In the genomic region with DNA sequence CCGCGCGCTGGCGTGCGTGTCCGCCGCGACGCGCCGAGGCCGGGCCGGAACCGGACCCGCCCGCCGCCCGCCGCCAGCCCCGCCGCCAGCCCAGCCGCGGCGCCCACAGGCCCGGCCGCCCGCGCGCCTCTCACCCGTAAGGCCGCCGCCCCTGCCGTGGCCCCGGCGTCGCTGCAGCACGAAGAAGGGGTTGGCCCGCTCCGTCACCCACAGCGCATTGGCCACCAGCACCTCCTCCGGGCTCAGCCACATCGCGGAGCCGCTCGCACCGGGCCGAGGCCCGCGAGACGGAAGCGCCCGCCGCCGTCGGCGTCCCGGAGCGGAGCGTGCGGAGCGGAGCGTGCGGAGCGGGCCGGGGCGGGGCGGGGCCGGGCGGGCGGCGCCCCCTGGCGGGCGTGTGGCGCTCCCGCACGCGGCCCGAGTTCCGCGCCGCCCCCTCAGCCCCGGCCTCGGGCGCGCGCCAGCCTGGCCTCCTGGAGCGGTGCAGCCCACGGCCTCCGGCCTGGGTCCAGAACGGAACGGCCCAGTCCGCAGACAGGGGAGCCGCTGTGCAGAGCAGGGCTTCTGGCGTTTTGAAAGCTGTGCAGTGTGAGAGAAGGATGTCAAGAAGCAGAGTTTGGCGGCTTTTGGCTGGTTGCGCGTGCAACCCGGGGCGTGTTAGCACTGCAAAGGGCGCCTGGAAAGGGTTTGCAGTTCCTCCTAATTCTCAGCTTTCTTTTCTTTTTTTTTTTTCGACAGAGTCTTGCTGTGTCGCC, we compare ENCODE assay signal across 8 cellular contexts. TPM values are rescaled to one million over a fixed set of nuclear protein-coding genes. Genes with fewer than 3 reads are reported as not detected.
DNase-seq lines count a peak whose midpoint lies in the region; ATAC-seq and TF ChIP-seq lines count a peak whose summit lies in the region.

Gene TBC1D9B (minus strand): TSS at position 328 of the 755 bp plus-strand sequence. CDS start 76 bp downstream, at position 252.

- ATAC-seq in HG02885 (IDR thresholded peaks at IDR 0.05; ENCODE audit: poor library complexity, unreplicated experiment) (peak; percentile 91), right lobe of liver (peak; percentile 89 to 97 (median 92))

- intact Hi-C loops in right lobe of liver (cut with DNase I) = no loop called here

- H3K4me3 ChIP-seq in right lobe of liver = peak within 1 kb of the TSS; percentile 53 to 71 (median 65)

- WGBS in right lobe of liver (ENCODE audit: insufficient coverage, low coverage, low lambda C conversion rate, missing lambda C conversion rate) = 2% methylated on average over 27 of the region's 102 CpGs

- TF ChIP-seq CTCF in GM13977 (IDR thresholded peaks at IDR 0.05; ENCODE audit: extremely low read depth, insufficient read depth, missing control alignments) (peak; percentile 62), right lobe of liver (IDR thresholded peaks at IDR 0.05) (peak; percentile 22 to 94 (median 48))

- H3K9me3 ChIP-seq in right lobe of liver = no peaks in the 10 kb centered on the region

- H3K27me3 ChIP-seq in right lobe of liver = no peaks in the 10 kb centered on the region

- TF ChIP-seq POLR2A in right lobe of liver (IDR thresholded peaks at IDR 0.05) = peak; percentile 28

- DNase-seq in 8988T (peak; percentile 83), GM13977 (ENCODE audit: low spot score) (peak; percentile 90), NCI-H226 (peak; percentile 57), dermis microvascular lymphatic vessel endothelial cell (ENCODE audit: low read depth in 2 of 2) (peak in 1 of 2 donors; percentile 67), right lobe of liver (peak; percentile 82 to 83 (median 82))
- peak; percentile 53 to 60 for DNase-seq in activated CD4-positive, alpha-beta T cell treated with anti-CD3 and anti-CD28 coated beads, Interleukin-2, amount 50 U/mL, for 48 hours
- DNase-seq in stimulated activated CD4-positive, alpha-beta T cell treated with anti-CD3 and anti-CD28 coated beads, Interleukin-4, amount 100 ng/mL, for 24 hours = peak; percentile 67

- H3K27ac ChIP-seq in right lobe of liver = peak within 1 kb of the TSS; percentile 35 to 55 (median 47)

- in situ Hi-C loops in GM13977 (cut with MboI; ENCODE audit: low pct_unique_long_range_greater_than_20kb, low sequenced_read_pairs, unreplicated experiment) = loop anchor here (10.0 kb wide), 1 partner anchor 113 kb away; the partner anchor contains the start of gene LTC4S

- H3K36me3 ChIP-seq in right lobe of liver = peaks cover 0 to 5% (median 0%) of the 10 kb centered on the region in 4 donors

- H3K4me1 ChIP-seq in right lobe of liver = peaks cover 0 to 15% (median 0%) of the 10 kb centered on the region in 4 donors

RNA-seq across cellular contexts. Expression of gene TBC1D9B, which starts in this region (rescaled TPM):
- total RNA-seq in dermis microvascular lymphatic vessel endothelial cell (35.6 and 70.7 TPM in 2 replicates), right lobe of liver (10 to 100 TPM; 58.7 to 81.9 (median 69.5) TPM)
